In the genomic region with DNA sequence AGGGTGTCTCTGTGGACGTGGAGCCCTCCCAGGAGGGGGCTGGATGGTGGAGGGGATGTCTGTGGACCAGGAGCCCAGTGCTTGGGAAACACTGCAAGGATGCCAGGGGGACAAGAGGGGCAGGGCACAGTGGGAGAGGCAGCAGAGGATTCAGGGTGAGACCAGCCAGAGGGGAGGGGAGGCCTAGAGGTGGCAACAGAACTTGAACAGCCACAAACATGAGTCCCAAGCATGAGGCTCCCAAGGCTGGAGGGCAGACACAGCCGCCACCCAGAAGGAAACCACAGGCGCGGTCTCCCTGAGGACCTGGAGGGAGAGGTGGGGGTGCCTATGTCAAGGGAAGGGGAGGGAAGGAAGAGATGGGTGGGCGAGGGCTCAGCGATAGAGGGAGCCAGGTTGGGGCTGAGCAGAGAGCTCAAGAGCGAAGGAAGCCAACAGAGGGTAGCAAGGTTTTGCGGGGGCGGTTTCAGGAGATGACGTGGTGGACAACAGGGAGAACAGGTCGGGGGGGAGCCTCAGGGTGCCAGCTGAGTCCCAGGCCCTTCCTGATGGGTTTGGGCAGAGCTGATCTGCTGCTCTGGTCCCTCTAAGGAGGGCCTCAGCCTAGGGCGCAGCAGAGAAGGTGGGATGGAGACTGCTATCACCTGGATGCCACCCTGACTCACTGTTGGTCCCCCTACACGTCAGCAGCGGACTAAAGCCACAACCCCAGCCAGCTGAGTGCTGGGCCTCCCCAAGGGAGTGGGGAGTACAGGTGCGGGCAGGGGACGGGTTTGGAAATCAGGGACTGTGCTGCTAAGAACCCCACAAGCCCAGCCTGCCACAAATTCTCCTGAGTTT, we compare ENCODE assay signal across 8 cellular contexts. TPM values are rescaled to one million over a fixed set of nuclear protein-coding genes. Genes with fewer than 3 reads are reported as not detected.
DNase-seq lines count a peak whose midpoint lies in the region; ATAC-seq and TF ChIP-seq lines count a peak whose summit lies in the region.

No MANE protein-coding gene starts in this region.

- H3K9me3 Mint-ChIP-seq in activated T-cell treated with anti-CD3 and anti-CD28 coated beads, Interleukin-2, amount 50 U/mL, for 72 hours = no peaks in the 10 kb centered on the region
- no peaks in the 10 kb centered on the region for H3K9me3 Mint-ChIP-seq in naive thymus-derived CD8-positive, alpha-beta T cell

- POLR2A ChIA-PET in GM10248 (lab: Yijun Ruan, JAX) = interaction anchor here (0.7 to 1.3 kb wide), 2 partner anchors 22 to 61 kb away, joined by 3 to 4 read pairs; no protein-coding TSS in a partner anchor
- POLR2A ChIA-PET in naive thymus-derived CD8-positive, alpha-beta T cell (lab: Charles Lee) = interaction anchor here (0.7 kb wide), 2 partner anchors 522 to 1150 kb away, joined by 5 to 6 read pairs; no protein-coding TSS in a partner anchor

- ATAC-seq in HG02885 (IDR thresholded peaks at IDR 0.05; ENCODE audit: poor library complexity, unreplicated experiment) = peak; percentile 37
- peak; percentile 7 to 33 for ATAC-seq in activated T-cell treated with anti-CD3 and anti-CD28 coated beads, Interleukin-2, amount 50 U/mL, for 72 hours (replicated peaks in 1 of 2)
- ATAC-seq in naive thymus-derived CD8-positive, alpha-beta T cell = peak; percentile 26 to 64

- H3K4me3 Mint-ChIP-seq in activated T-cell treated with anti-CD3 and anti-CD28 coated beads, Interleukin-2, amount 50 U/mL, for 72 hours = peak overlapping the region; percentile 23 to 55
- H3K4me3 Mint-ChIP-seq in naive thymus-derived CD8-positive, alpha-beta T cell = peak overlapping the region in 4 of 10 donors; percentile 19 to 54 (median 24)

- CTCF ChIA-PET in GM10248 (lab: Yijun Ruan, JAX) = interaction anchor here (0.7 to 1.3 kb wide), 4 partner anchors 22 to 234 kb away, joined by 3 to 6 read pairs (median 4); no protein-coding TSS in a partner anchor

- no peak for TF ChIP-seq CTCF in GM10248 (IDR thresholded peaks at IDR 0.05; ENCODE audit: control extremely low read depth, extremely low read depth, low read depth, missing control alignments)

- peaks cover 3 to 29% of the 10 kb centered on the region in 2 donors for H3K36me3 Mint-ChIP-seq in activated T-cell treated with anti-CD3 and anti-CD28 coated beads, Interleukin-2, amount 50 U/mL, for 72 hours (ENCODE audit: insufficient read depth in 2 of 2)
- H3K36me3 Mint-ChIP-seq in naive thymus-derived CD8-positive, alpha-beta T cell = peaks cover 0 to 35% (median 19%) of the 10 kb centered on the region in 3 donors

- DNase-seq in GM10248 (ENCODE audit: extremely low spot score) = peak; percentile 61
- DNase-seq in activated T-cell treated with anti-CD3 and anti-CD28 coated beads, Interleukin-2, amount 50 U/mL, for 72 hours = peak; percentile 34 to 44
- peak in 1 of 10 donors; percentile 19 for DNase-seq in naive thymus-derived CD8-positive, alpha-beta T cell
- DNase-seq in NK-92 treated with Interleukin-12 subunit alpha and Interleukin-12 subunit beta, amount 100 ng/mL, for 24 hours (lab: John Stamatoyannopoulos, UW) = no peak
- no peak for DNase-seq in activated CD4-positive, CD25-positive, alpha-beta regulatory T cell treated with anti-CD3 and anti-CD28 coated beads, Interleukin-2, amount 50 U/mL, for 72 hours
- DNase-seq in GM19238 (ENCODE audit: insufficient read length, low spot score) = no peak
- no peak for DNase-seq in activated effector memory CD4-positive, alpha-beta T cell treated with anti-CD3 and anti-CD28 coated beads, Interleukin-2, amount 50 U/mL, for 16 hours

- H3K27me3 Mint-ChIP-seq in activated T-cell treated with anti-CD3 and anti-CD28 coated beads, Interleukin-2, amount 50 U/mL, for 72 hours (ENCODE audit: low read depth) = no peaks in the 10 kb centered on the region
- H3K27me3 Mint-ChIP-seq in naive thymus-derived CD8-positive, alpha-beta T cell = no peaks in the 10 kb centered on the region

- H3K27ac Mint-ChIP-seq in activated T-cell treated with anti-CD3 and anti-CD28 coated beads, Interleukin-2, amount 50 U/mL, for 72 hours = peak overlapping the region; percentile 31
- peak overlapping the region; percentile 60 to 91 (median 87) for H3K27ac Mint-ChIP-seq in naive thymus-derived CD8-positive, alpha-beta T cell

- H3K4me1 Mint-ChIP-seq in activated T-cell treated with anti-CD3 and anti-CD28 coated beads, Interleukin-2, amount 50 U/mL, for 72 hours (ENCODE audit: low read depth) = peaks cover 48% of the 10 kb centered on the region
- peaks cover 17 to 72% (median 43%) of the 10 kb centered on the region in 4 donors for H3K4me1 Mint-ChIP-seq in naive thymus-derived CD8-positive, alpha-beta T cell

RNA-seq across cellular contexts. Expression of gene PILRA, which starts 6.7 kb away (rescaled TPM):
- total RNA-seq in activated T-cell treated with anti-CD3 and anti-CD28 coated beads, Interleukin-2, amount 50 U/mL, for 72 hours = 10 to 100 TPM in 1 of 2 donors, 1 to 10 TPM in 1; 3.4 to 14.1 TPM
- total RNA-seq in naive thymus-derived CD8-positive, alpha-beta T cell = 10 to 100 TPM in 1 of 2 experiments, 1 to 10 TPM in 1; 8.6 to 10.6 TPM
- polyA plus RNA-seq in naive thymus-derived CD8-positive, alpha-beta T cell = under 1 TPM; 0.35 to 0.63 (median 0.60) TPM

RNA-seq across cellular contexts. Expression of gene PILRB, which starts 8.7 kb away (rescaled TPM):
- 10 to 100 TPM; 43.6 to 78.3 TPM for total RNA-seq in activated T-cell treated with anti-CD3 and anti-CD28 coated beads, Interleukin-2, amount 50 U/mL, for 72 hours
- total RNA-seq in naive thymus-derived CD8-positive, alpha-beta T cell = 100 to 1,000 TPM; 129 to 130 TPM
- polyA plus RNA-seq in naive thymus-derived CD8-positive, alpha-beta T cell = 10 to 100 TPM in 1 of 3 donors, 1 to 10 TPM in 2; 2.5 to 14.6 (median 3.3) TPM

RNA-seq across cellular contexts. Expression of gene SPDYE3, which starts 59.1 kb away (rescaled TPM):
- not detected for total RNA-seq in activated T-cell treated with anti-CD3 and anti-CD28 coated beads, Interleukin-2, amount 50 U/mL, for 72 hours
- not detected for total RNA-seq in naive thymus-derived CD8-positive, alpha-beta T cell
- 10 to 100 TPM in 1 of 3 donors, 1 to 10 TPM in 2; 4.8 to 10.9 (median 7.7) TPM for polyA plus RNA-seq in naive thymus-derived CD8-positive, alpha-beta T cell

Comparison
In these comparisons a context has a peak if more than half of its experiments do, and no peak if none do; other contexts are left out.
1. DNase-seq: peak in GM10248 (single experiment) and activated T-cell treated with anti-CD3 and anti-CD28 coated beads, Interleukin-2, amount 50 U/mL, for 72 hours (2 of 2); none in NK-92 treated with Interleukin-12 subunit alpha and Interleukin-12 subunit beta, amount 100 ng/mL, for 24 hours (single experiment), activated CD4-positive, CD25-positive, alpha-beta regulatory T cell treated with anti-CD3 and anti-CD28 coated beads, Interleukin-2, amount 50 U/mL, for 72 hours (single experiment), GM19238 (single experiment) and activated effector memory CD4-positive, alpha-beta T cell treated with anti-CD3 and anti-CD28 coated beads, Interleukin-2, amount 50 U/mL, for 16 hours (single experiment).
2. Peak in every context shown above with its lines, with median percentiles within 50 percentile points of each other: ATAC-seq.